ENCODE assay signal across 17 cellular contexts in genomic region chr10:34397324-34397723, GRCh38.
DNase-seq lines count a peak whose midpoint lies in the region; ATAC-seq, FAIRE-seq and TF ChIP-seq lines count a peak whose summit lies in the region.
"Had no signal": no experiment of that assay in that cellular context is flagged by ENCODE, and none has a peak within 500 bp of the region (broad histone marks: within the 10 kb centered on the region; RNA-seq: fewer than 3 reads in every experiment).

No MANE protein-coding gene starts in this region.

- H3K27me3 Mint-ChIP-seq in GM23338 (ENCODE audit: insufficient read depth, low read depth, poor library complexity) (peaks cover 2% of the 10 kb centered on the region), chondrocyte (ENCODE audit: low read depth) (no peaks in the 10 kb centered on the region)
- H3K27me3 Mint-ChIP-seq: activated B cell treated with CpG ODN at 0.5 μM for 24 hours; activated naive CD8-positive, alpha-beta T cell treated with anti-CD3 and anti-CD28 coated beads, Interleukin-2, amount 10 ng/mL, durations not matched to agents 7 days and 5 days; dendritic cell treated with granulocyte-macrophage colony-stimulating factor and Interleukin-4, amounts not matched to agents 40 ng/mL and 50 ng/mL, for 4 days; T-cell had no signal

- H3K4me1 Mint-ChIP-seq in GM23338 (peaks cover 25% of the 10 kb centered on the region), chondrocyte (ENCODE audit: low read depth) (peaks cover 8% of the 10 kb centered on the region)
- H3K4me1 Mint-ChIP-seq: activated B cell treated with CpG ODN at 0.5 μM for 24 hours; activated naive CD8-positive, alpha-beta T cell treated with anti-CD3 and anti-CD28 coated beads, Interleukin-2, amount 10 ng/mL, durations not matched to agents 7 days and 5 days; T-cell had no signal

- H3K27ac ChIP-seq in ACC112 (ENCODE audit: low read depth, low read length) = peak overlapping the region; percentile 62
- H3K27ac ChIP-seq in GM23338 (ENCODE audit: low read depth) = no peak overlapping the region
- peak overlapping the region; percentile 21 to 26 for H3K27ac ChIP-seq in left lung
- H3K27ac ChIP-seq: esophagus squamous epithelium, pancreas, PC-9 had no signal

- POLR2A ChIA-PET in HEK293T (lab: Yijun Ruan, JAX) = no interaction called here

- H3K79me2 ChIP-seq in ACC112 (ENCODE audit: control insufficient read depth, insufficient read depth, low read length, unreplicated experiment) (no peaks in the 10 kb centered on the region), GM23338 (replicated peaks; ENCODE audit: insufficient read depth) (no peaks in the 10 kb centered on the region)

- H3K27ac Mint-ChIP-seq in GM23338 (0 out of 2 replicates have a peak overlapping the region, but pooled peaks have one; percentile 40), chondrocyte (ENCODE audit: unreplicated experiment) (peak overlapping the region; percentile 33)
- H3K27ac Mint-ChIP-seq: activated B cell treated with CpG ODN at 0.5 μM for 24 hours; activated naive CD8-positive, alpha-beta T cell treated with anti-CD3 and anti-CD28 coated beads, Interleukin-2, amount 10 ng/mL, durations not matched to agents 7 days and 5 days; dendritic cell treated with granulocyte-macrophage colony-stimulating factor and Interleukin-4, amounts not matched to agents 40 ng/mL and 50 ng/mL, for 4 days; T-cell had no signal

- H3K9me3 ChIP-seq in left lung = no peaks in the 10 kb centered on the region
- H3K9me3 ChIP-seq: esophagus squamous epithelium, pancreas had no signal

- 0 out of 2 replicates have a peak, but pooled peaks cover 4% of the 10 kb centered on the region for H3K36me3 ChIP-seq in ACC112 (ENCODE audit: insufficient read depth, low read length)
- no peaks in the 10 kb centered on the region for H3K36me3 ChIP-seq in GM23338 (ENCODE audit: insufficient read depth)
- no peaks in the 10 kb centered on the region for H3K36me3 ChIP-seq in left lung
- H3K36me3 ChIP-seq: pancreas had no signal

- H3K4me3 ChIP-seq in ACC112 (ENCODE audit: low read depth, low read length) = no peak overlapping the region
- H3K4me3 ChIP-seq in GM23338 = no peak overlapping the region
- H3K4me3 ChIP-seq in left lung = no peak overlapping the region
- H3K4me3 ChIP-seq: esophagus squamous epithelium, pancreas, PC-9 had no signal

- no peak for TF ChIP-seq POLR2A in GM12891 (IDR thresholded peaks at IDR 0.05; ENCODE audit: low read depth, low read length)

- peaks cover 10% of the 10 kb centered on the region for H3K4me1 ChIP-seq in ACC112 (ENCODE audit: control insufficient read depth, insufficient read depth, low read length, unreplicated experiment)
- peaks cover 8% of the 10 kb centered on the region for H3K4me1 ChIP-seq in GM23338 (ENCODE audit: insufficient read depth)
- no peaks in the 10 kb centered on the region for H3K4me1 ChIP-seq in left lung
- H3K4me1 ChIP-seq: esophagus squamous epithelium had no signal

- CTCF ChIA-PET in HEK293T (lab: Yijun Ruan, JAX) = no interaction called here

- no peaks in the 10 kb centered on the region for H3K9me3 Mint-ChIP-seq in GM23338
- no peaks in the 10 kb centered on the region for H3K9me3 Mint-ChIP-seq in chondrocyte (ENCODE audit: low read depth)
- H3K9me3 Mint-ChIP-seq: activated B cell treated with CpG ODN at 0.5 μM for 24 hours; activated naive CD8-positive, alpha-beta T cell treated with anti-CD3 and anti-CD28 coated beads, Interleukin-2, amount 10 ng/mL, durations not matched to agents 7 days and 5 days; dendritic cell treated with granulocyte-macrophage colony-stimulating factor and Interleukin-4, amounts not matched to agents 40 ng/mL and 50 ng/mL, for 4 days; T-cell had no signal

- H3F3A ChIP-seq in GM23338 (replicated peaks; ENCODE audit: low read depth) = no peaks in the 10 kb centered on the region

- intact Hi-C loops in left lung (cut with DNase I) = no loop called here

- no peaks in the 10 kb centered on the region for H4K20me1 ChIP-seq in GM23338 (replicated peaks; ENCODE audit: insufficient read depth)

- H3K36me3 Mint-ChIP-seq in GM23338 (ENCODE audit: low read depth) = no peaks in the 10 kb centered on the region
- H3K36me3 Mint-ChIP-seq in chondrocyte (ENCODE audit: low read depth) = peaks cover 2% of the 10 kb centered on the region
- H3K36me3 Mint-ChIP-seq: activated naive CD8-positive, alpha-beta T cell treated with anti-CD3 and anti-CD28 coated beads, Interleukin-2, amount 10 ng/mL, durations not matched to agents 7 days and 5 days; T-cell had no signal

- TF ChIP-seq CTCF in GM23338 (conservative IDR thresholded peaks at IDR 0.05; ENCODE audit: low read depth in 2 of 2) (no peak), chondrocyte (IDR thresholded peaks at IDR 0.05) (no peak), left lung (IDR thresholded peaks at IDR 0.05) (no peak)

- FAIRE-seq in GM12891 (lab: Jason Lieb, UNC) = no peak
- FAIRE-seq: pancreas had no signal

- H2AFZ ChIP-seq in ACC112 (ENCODE audit: low read length, unreplicated experiment) (no peak overlapping the region), GM23338 (no peak overlapping the region)
- H2AFZ ChIP-seq: PC-9 had no signal

- DNase-seq in GM23338 (ENCODE audit: low spot score) (no peak), chondrocyte (ENCODE audit: low spot score) (no peak), left lung (no peak), SW480 (ENCODE audit: low spot score) (no peak), GM12891 (ENCODE audit: insufficient read length, low spot score) (no peak), activated gamma-delta T cell treated with Interleukin-2 at 50 U/mL for 16 hours (no peak), HEK293T (ENCODE audit: extremely low spot score) (no peak)
- DNase-seq: activated B cell treated with CpG ODN at 0.5 μM for 24 hours; activated naive CD8-positive, alpha-beta T cell treated with anti-CD3 and anti-CD28 coated beads, Interleukin-2, amount 10 ng/mL, durations not matched to agents 7 days and 5 days; DMS53; esophagus squamous epithelium; Karpas-422; pancreas; PC-9; T-cell had no signal

- H3K4me3 Mint-ChIP-seq in GM23338 (no peak overlapping the region), chondrocyte (ENCODE audit: unreplicated experiment) (no peak overlapping the region)
- H3K4me3 Mint-ChIP-seq: activated B cell treated with CpG ODN at 0.5 μM for 24 hours; activated naive CD8-positive, alpha-beta T cell treated with anti-CD3 and anti-CD28 coated beads, Interleukin-2, amount 10 ng/mL, durations not matched to agents 7 days and 5 days; dendritic cell treated with granulocyte-macrophage colony-stimulating factor and Interleukin-4, amounts not matched to agents 40 ng/mL and 50 ng/mL, for 4 days; T-cell had no signal

- H3K9me2 ChIP-seq in GM23338 (ENCODE audit: insufficient read depth) = no peaks in the 10 kb centered on the region

- ATAC-seq in GM23338 (no peak), left lung (peak; percentile 35)
- ATAC-seq: pancreas, T-cell had no signal

- H3K4me2 ChIP-seq in GM23338 = no peak overlapping the region
- H3K4me2 ChIP-seq: PC-9 had no signal

- no peaks in the 10 kb centered on the region for H3K27me3 ChIP-seq in ACC112 (ENCODE audit: insufficient read depth, low read length)
- no peaks in the 10 kb centered on the region for H3K27me3 ChIP-seq in GM23338 (ENCODE audit: insufficient read depth)
- no peaks in the 10 kb centered on the region for H3K27me3 ChIP-seq in left lung
- H3K27me3 ChIP-seq: esophagus squamous epithelium, pancreas had no signal

TF ChIP-seq in GM23338, 12 proteins besides CTCF, POLR2A, EP300 and RAD21:
- TF ChIP-seq EZH2phosphoT487 (IDR thresholded peaks at IDR 0.05; ENCODE audit: unreplicated experiment) = no peak

TF ChIP-seq in GM12891, 5 proteins besides CTCF, POLR2A, EP300 and RAD21:
- TF ChIP-seq TAF1 (IDR thresholded peaks at IDR 0.05; ENCODE audit: low read depth, low read length) (no peak), SPI1 (IDR thresholded peaks at IDR 0.05; ENCODE audit: low read depth, low read length) (no peak), POU2F2 (IDR thresholded peaks at IDR 0.05; ENCODE audit: low read depth, low read length) (no peak), POLR2AphosphoS5 (IDR thresholded peaks at IDR 0.05; ENCODE audit: low read depth, low read length) (no peak), PAX5 (IDR thresholded peaks at IDR 0.05; ENCODE audit: insufficient read depth, low read length, severe bottlenecking) (no peak)
TF ChIP-seq in GM12891: peak in this region for 0.

TF ChIP-seq in HEK293T, 16 proteins besides CTCF, POLR2A, EP300 and RAD21:
- TF ChIP-seq FOXK2 (IDR thresholded peaks at IDR 0.05) (no peak), LEF1 (IDR thresholded peaks at IDR 0.05; ENCODE audit: borderline replicate concordance) (no peak), BHLHE40 (IDR thresholded peaks at IDR 0.05; ENCODE audit: borderline replicate concordance) (no peak), SP1 (IDR thresholded peaks at IDR 0.05) (no peak), FOXA1 (IDR thresholded peaks at IDR 0.05) (no peak)
